2 cellular contexts compared by ENCODE assay signal in genomic region chr16:66662445-66663194, GRCh38.
TF ChIP-seq lines count a peak whose summit lies in the region.

No MANE protein-coding gene starts in this region.

TF ChIP-seq in endothelial cell of umbilical vein, 7 proteins besides CTCF, POLR2A, EP300 and RAD21 (continued from another document):
- TF ChIP-seq GATA2 (IDR thresholded peaks at IDR 0.05; ENCODE audit: insufficient read depth, insufficient read length, low read depth, low read length) (no peak), MYC (IDR thresholded peaks at IDR 0.05; ENCODE audit: low read depth, low read length) (no peak), POLR2AphosphoS5 (IDR thresholded peaks at IDR 0.05; ENCODE audit: insufficient read depth, low read depth, low read length) (no peak), EZH2 (IDR thresholded peaks at IDR 0.05; ENCODE audit: borderline replicate concordance, low read depth, low read length, severe bottlenecking) (no peak), MAX (IDR thresholded peaks at IDR 0.05; ENCODE audit: insufficient read depth, insufficient read length) (no peak), JUN (IDR thresholded peaks at IDR 0.05; ENCODE audit: borderline replicate concordance, insufficient read depth, insufficient read length, low read depth) (no peak)

TF ChIP-seq in neural cell, 6 proteins besides CTCF, POLR2A, EP300 and RAD21 (continued from another document):
- TF ChIP-seq MXI1 (conservative IDR thresholded peaks at IDR 0.05; ENCODE audit: poor library complexity, severe bottlenecking): no peak
- TF ChIP-seq REST (IDR thresholded peaks at IDR 0.05; ENCODE audit: borderline replicate concordance): no peak
- no peak for TF ChIP-seq EZH2 (IDR thresholded peaks at IDR 0.05; ENCODE audit: borderline replicate concordance, insufficient read depth, low read length, poor library complexity, severe bottlenecking)
- no peak for TF ChIP-seq POLR2AphosphoS5 (IDR thresholded peaks at IDR 0.05)
- no peak for TF ChIP-seq SMC3 (conservative IDR thresholded peaks at IDR 0.05; ENCODE audit: poor library complexity)
